In genomic region chr5:8061140-8061469, GRCh38 we compare ENCODE assay signal across 1 cellular context.
TF ChIP-seq lines count a peak whose summit lies in the region.

No MANE protein-coding gene starts in this region.

TF ChIP-seq in H1, 55 proteins besides CTCF, POLR2A, EP300 and RAD21:
- no peak for TF ChIP-seq SP2 (IDR thresholded peaks at IDR 0.05; ENCODE audit: low read length)
- no peak for TF ChIP-seq ASH2L (IDR thresholded peaks at IDR 0.05; ENCODE audit: low read length)
- TF ChIP-seq JUN (IDR thresholded peaks at IDR 0.05; ENCODE audit: low read depth, low read length): no peak
- no peak for TF ChIP-seq CEBPB (IDR thresholded peaks at IDR 0.05; ENCODE audit: low read depth, low read length)
- no peak for TF ChIP-seq SP4 (IDR thresholded peaks at IDR 0.05; ENCODE audit: low read length)
- TF ChIP-seq POU5F1 (IDR thresholded peaks at IDR 0.05; ENCODE audit: low read depth, low read length): no peak
- TF ChIP-seq TCF12 (IDR thresholded peaks at IDR 0.05; ENCODE audit: low read depth, low read length): no peak
- no peak for TF ChIP-seq NRF1 (IDR thresholded peaks at IDR 0.05; ENCODE audit: low read depth, low read length)
- no peak for TF ChIP-seq FOSL1 (IDR thresholded peaks at IDR 0.05; ENCODE audit: insufficient read depth, low read depth, low read length)
- TF ChIP-seq CHD7 (IDR thresholded peaks at IDR 0.05; ENCODE audit: insufficient replicate concordance, low read length): no peak
- TF ChIP-seq KDM1A (IDR thresholded peaks at IDR 0.05; ENCODE audit: borderline replicate concordance, low read length): no peak
- no peak for TF ChIP-seq KDM5A (IDR thresholded peaks at IDR 0.05; ENCODE audit: low read length)
- no peak for TF ChIP-seq PHF8 (conservative IDR thresholded peaks at IDR 0.05; ENCODE audit: low read depth, low read length)
- TF ChIP-seq SP1 (IDR thresholded peaks at IDR 0.05; ENCODE audit: low read depth, low read length): no peak
- TF ChIP-seq RBBP5 (IDR thresholded peaks at IDR 0.05; ENCODE audit: borderline replicate concordance, low read depth, low read length): no peak
- TF ChIP-seq EZH2 (IDR thresholded peaks at IDR 0.05; ENCODE audit: low read depth, low read length, severe bottlenecking): no peak
- no peak for TF ChIP-seq KDM4A (IDR thresholded peaks at IDR 0.05; ENCODE audit: low read depth, low read length, severe bottlenecking)
- TF ChIP-seq RXRA (IDR thresholded peaks at IDR 0.05; ENCODE audit: insufficient read depth, low read depth, low read length): no peak
TF ChIP-seq in H1: peak in this region for 0.
